ENCODE assay signal across 1 cellular context in genomic region chr1:48093696-48094518, GRCh38.
A peak's percentile ranks its signal among the peaks of the same experiment; 100 is the strongest.
TF ChIP-seq lines count a peak whose summit lies in the region.

No MANE protein-coding gene starts in this region.

TF ChIP-seq in HEK293, 187 proteins besides CTCF, POLR2A, EP300 and RAD21 (continued from another document and continues in another):
- TF ChIP-seq MZF1 (tag by site-specific recombination; IDR thresholded peaks at IDR 0.05; ENCODE audit: borderline replicate concordance) (no peak), ZNF121 (tag by site-specific recombination; IDR thresholded peaks at IDR 0.05) (no peak), ZNF280D (tag by site-specific recombination; IDR thresholded peaks at IDR 0.05) (no peak), ZNF148 (tag by site-specific recombination; IDR thresholded peaks at IDR 0.05; ENCODE audit: borderline replicate concordance) (no peak), INSM2 (tag by site-specific recombination; IDR thresholded peaks at IDR 0.05) (no peak), ZNF174 (tag by site-specific recombination; IDR thresholded peaks at IDR 0.05) (no peak), GLIS1 (tag by site-specific recombination; IDR thresholded peaks at IDR 0.05) (no peak), SP7 (tag by site-specific recombination; IDR thresholded peaks at IDR 0.05) (no peak), ZFP37 (tag by site-specific recombination; IDR thresholded peaks at IDR 0.05) (peak; percentile 46; the same call in 1 of the 2 replicates), ZNF514 (tag by site-specific recombination; IDR thresholded peaks at IDR 0.05) (no peak), ZNF561 (tag by site-specific recombination; IDR thresholded peaks at IDR 0.05; ENCODE audit: borderline replicate concordance) (no peak), PRDM10 (tag by site-specific recombination; IDR thresholded peaks at IDR 0.05) (no peak), ZSCAN23 (tag by site-specific recombination; IDR thresholded peaks at IDR 0.05) (no peak), ZNF394 (tag by site-specific recombination; IDR thresholded peaks at IDR 0.05; ENCODE audit: borderline replicate concordance) (no peak), ZNF202 (tag by site-specific recombination; IDR thresholded peaks at IDR 0.05; ENCODE audit: borderline replicate concordance) (no peak), PBX3 (CRISPR knock-in tag; IDR thresholded peaks at IDR 0.05) (no peak), ZNF214 (tag by site-specific recombination; IDR thresholded peaks at IDR 0.05; ENCODE audit: borderline replicate concordance) (no peak), ZNF692 (tag by site-specific recombination; IDR thresholded peaks at IDR 0.05) (no peak), ZNF580 (tag by site-specific recombination; IDR thresholded peaks at IDR 0.05) (no peak), ZSCAN5A (tag by site-specific recombination; IDR thresholded peaks at IDR 0.05) (no peak), ZNF555 (tag by site-specific recombination; conservative IDR thresholded peaks at IDR 0.05) (no peak), OVOL3 (tag by site-specific recombination; IDR thresholded peaks at IDR 0.05) (no peak), ZNF707 (tag by site-specific recombination; IDR thresholded peaks at IDR 0.05) (no peak), GLI4 (tag by site-specific recombination; IDR thresholded peaks at IDR 0.05) (no peak), ZNF2 (tag by site-specific recombination; IDR thresholded peaks at IDR 0.05) (peak; percentile 84), ZNF366 (tag by site-specific recombination; conservative IDR thresholded peaks at IDR 0.05) (no peak), ZNF558 (tag by site-specific recombination; IDR thresholded peaks at IDR 0.05) (no peak), ZBTB8A (tag by site-specific recombination; IDR thresholded peaks at IDR 0.05) (no peak), KLF1 (tag by site-specific recombination; IDR thresholded peaks at IDR 0.05) (no peak), ZBTB7A (tag by site-specific recombination; IDR thresholded peaks at IDR 0.05; ENCODE audit: low read depth) (no peak), TRIM28 (IDR thresholded peaks at IDR 0.05; ENCODE audit: borderline replicate concordance, low read length) (peak; percentile 54; the same call in 1 of the 2 replicates), ZNF768 (tag by site-specific recombination; IDR thresholded peaks at IDR 0.05) (no peak), ZSCAN30 (tag by site-specific recombination; IDR thresholded peaks at IDR 0.05) (no peak), ZNF112 (tag by site-specific recombination; IDR thresholded peaks at IDR 0.05) (no peak), ZNF18 (tag by site-specific recombination; IDR thresholded peaks at IDR 0.05) (no peak), ZNF114 (tag by site-specific recombination; IDR thresholded peaks at IDR 0.05) (no peak), ZNF548 (tag by site-specific recombination; IDR thresholded peaks at IDR 0.05) (no peak), ZBTB17 (tag by site-specific recombination; IDR thresholded peaks at IDR 0.05) (no peak), SCRT2 (tag by site-specific recombination; IDR thresholded peaks at IDR 0.05) (peak; percentile 29; the same call in 1 of the 2 replicates), ZNF654 (tag by site-specific recombination; IDR thresholded peaks at IDR 0.05; ENCODE audit: low read depth) (peak; percentile 50), ZNF335 (tag by site-specific recombination; conservative IDR thresholded peaks at IDR 0.05) (peak; percentile 23; the same call in 1 of the 2 replicates), ZSCAN4 (tag by site-specific recombination; IDR thresholded peaks at IDR 0.05) (no peak), ZBTB6 (tag by site-specific recombination; IDR thresholded peaks at IDR 0.05) (no peak), ZNF610 (tag by site-specific recombination; IDR thresholded peaks at IDR 0.05; ENCODE audit: borderline replicate concordance) (no peak)
